ENCODE assay signal across 12 cellular contexts in the genomic region with DNA sequence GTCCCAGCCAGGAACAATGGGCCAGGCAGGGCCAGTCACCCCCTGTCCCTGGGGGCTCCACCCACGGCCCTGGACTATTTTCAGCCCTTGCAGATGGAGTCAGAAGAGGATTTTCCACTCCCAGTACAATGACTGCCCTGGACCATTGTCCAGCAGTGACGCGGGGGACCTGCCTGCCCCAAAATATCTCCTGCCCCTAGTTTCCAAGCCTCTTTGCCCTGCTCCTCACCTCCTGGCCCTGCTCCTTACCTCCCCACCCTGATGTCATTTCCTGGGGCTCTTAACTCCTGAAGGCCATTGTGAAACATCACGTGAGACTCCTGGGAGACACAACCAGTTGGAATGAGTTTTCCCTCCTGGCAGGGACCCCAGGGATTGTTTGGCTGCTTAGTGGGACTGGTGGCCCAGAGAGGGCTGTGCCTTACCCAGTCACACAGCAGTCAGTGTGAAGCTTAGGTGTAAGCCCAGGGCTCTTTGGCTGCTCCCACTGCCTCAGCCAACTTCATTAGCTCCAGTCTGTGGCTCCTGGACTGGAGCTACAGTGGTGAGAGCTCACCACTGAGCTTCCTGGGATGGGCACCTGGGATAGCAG. TPM values are rescaled to one million over a fixed set of nuclear protein-coding genes. Genes with fewer than 3 reads are reported as not detected.
DNase-seq lines count a peak whose midpoint lies in the region; ATAC-seq and TF ChIP-seq lines count a peak whose summit lies in the region.
"Had no signal": no experiment of that assay in that cellular context is flagged by ENCODE, and none has a peak within 500 bp of the region (broad histone marks: within the 10 kb centered on the region; RNA-seq: fewer than 3 reads in every experiment).

No MANE protein-coding gene starts in this region.

- no peak overlapping the region for H3K23ac ChIP-seq in mesendoderm (ENCODE audit: low read length)

- H2BK15ac ChIP-seq in mesendoderm (replicated peaks; ENCODE audit: low read depth): no peak overlapping the region

- no peak overlapping the region for H3K9ac ChIP-seq in mesendoderm (ENCODE audit: low read length)

- no peak overlapping the region for H2BK5ac ChIP-seq in mesendoderm (ENCODE audit: low read length)

- no peak overlapping the region for H3K18ac ChIP-seq in mesendoderm (ENCODE audit: low read length)

- no peaks in the 10 kb centered on the region for H3K36me3 ChIP-seq in mesendoderm (ENCODE audit: control insufficient read depth, insufficient read depth, low read length)
- H3K36me3 ChIP-seq: SJSA1 had no signal

- no peak overlapping the region for H3K4me3 ChIP-seq in AG09309 (ENCODE audit: control insufficient read depth, low read depth, low read length)
- no peak overlapping the region for H3K4me3 ChIP-seq in fibroblast of pulmonary artery (replicated peaks; ENCODE audit: low read depth, low read length)
- H3K4me3 ChIP-seq in mesendoderm (ENCODE audit: low read length): no peak overlapping the region
- H3K4me3 ChIP-seq: SJSA1 had no signal

- no peak overlapping the region for H3K4ac ChIP-seq in mesendoderm (ENCODE audit: low read depth, low read length)

- H3K4me2 ChIP-seq in mesendoderm (ENCODE audit: low read length): no peak overlapping the region

- H3K27me3 ChIP-seq in mesendoderm (ENCODE audit: insufficient read depth, low read length, poor library complexity): no peaks in the 10 kb centered on the region
- H3K27me3 ChIP-seq: SJSA1 had no signal

- no peaks in the 10 kb centered on the region for H3K79me2 ChIP-seq in mesendoderm (ENCODE audit: control insufficient read depth, insufficient read depth, low read length)

- no peak overlapping the region for H2AK5ac ChIP-seq in mesendoderm (ENCODE audit: low read length)

- no peak overlapping the region for H4K5ac ChIP-seq in mesendoderm (ENCODE audit: low read length)

- peak; percentile 44 for DNase-seq in AG09309 (ENCODE audit: low read depth)
- peak; percentile 59 for DNase-seq in NCI-H226
- DNase-seq in fibroblast of pulmonary artery (ENCODE audit: low read depth): peak; percentile 93
- peak; percentile 52 for DNase-seq in mesendoderm
- no peak for DNase-seq in H4 (ENCODE audit: low spot score)
- no peak for DNase-seq in OCI-M2 (lab: John Stamatoyannopoulos, UW; ENCODE audit: unreplicated experiment)
- DNase-seq: activated T-cell treated with anti-CD3 and anti-CD28 coated beads, Interleukin-2, amount 50 U/mL, for 4 hours; C1 segment of cervical spinal cord; retina had no signal

- H3K27ac ChIP-seq in mesendoderm (ENCODE audit: low read depth, low read length): no peak overlapping the region
- H3K27ac ChIP-seq: SJSA1 had no signal

- WGBS in mesendoderm (ENCODE audit: extremely low coverage, insufficient coverage, low lambda C conversion rate): no CpG with 5 or more reads among the region's 4 CpGs

- no peak overlapping the region for H4K8ac ChIP-seq in mesendoderm (ENCODE audit: low read depth, low read length)

- no peaks in the 10 kb centered on the region for H3K4me1 ChIP-seq in mesendoderm (ENCODE audit: control insufficient read depth, low read depth, low read length)

- H2BK120ac ChIP-seq in mesendoderm (ENCODE audit: low read depth, low read length): no peak overlapping the region

- no peak for TF ChIP-seq CTCF in AG09309 (IDR thresholded peaks at IDR 0.05; ENCODE audit: control insufficient read depth, insufficient read depth, low read depth, low read length, missing control alignments)
- TF ChIP-seq CTCF in fibroblast of pulmonary artery (IDR thresholded peaks at IDR 0.05; ENCODE audit: low read length, missing control alignments): no peak

- ATAC-seq in GM18520 (IDR thresholded peaks at IDR 0.05; ENCODE audit: unreplicated experiment) (no peak), GM21737 (IDR thresholded peaks at IDR 0.05; ENCODE audit: unreplicated experiment) (no peak)
- ATAC-seq: activated T-cell treated with anti-CD3 and anti-CD28 coated beads, Interleukin-2, amount 50 U/mL, for 4 hours had no signal

- peak overlapping the region; percentile 0 for H3K56ac ChIP-seq in mesendoderm (ENCODE audit: low read length)

- H3K79me1 ChIP-seq in mesendoderm (ENCODE audit: low read length): no peaks in the 10 kb centered on the region

RNA-seq across cellular contexts. Expression of a gene that starts 22.2 kb away (rescaled TPM):
- 0.69 TPM for polyA plus RNA-seq in mesendoderm (2013, experiment 1 of 2)
- 0.78 TPM for polyA plus RNA-seq in mesendoderm (2013, experiment 2 of 2)
- total RNA-seq in H4 (2014; rRNA removed; shearing (Covaris generic)): not detected in 2 replicates
- total RNA-seq: activated T-cell treated with anti-CD3 and anti-CD28 coated beads, Interleukin-2, amount 50 U/mL, for 4 hours; SJSA1 had no signal

RNA-seq across cellular contexts. Expression of a gene that starts 31.9 kb away (rescaled TPM):
- polyA plus RNA-seq in mesendoderm (2013, experiment 1 of 2): 0.03 TPM
- polyA plus RNA-seq in mesendoderm (2013, experiment 2 of 2): 0.07 TPM
- 2.5 and 2.7 TPM in 2 replicates for total RNA-seq in H4 (2014; rRNA removed; shearing (Covaris generic))
- total RNA-seq: activated T-cell treated with anti-CD3 and anti-CD28 coated beads, Interleukin-2, amount 50 U/mL, for 4 hours; SJSA1 had no signal

Comparison
In these comparisons a context has a peak if more than half of its experiments do, and no peak if none do; other contexts are left out.
1. DNase-seq: peak in AG09309 (single experiment), NCI-H226 (single experiment), fibroblast of pulmonary artery (single experiment) and mesendoderm (single experiment); none in H4 (single experiment) and OCI-M2 (single experiment).